Comparison of ENCODE assay signal across 19 cellular contexts in genomic region chr14:103184046-103184445, GRCh38.
"Had no signal": no experiment of that assay in that cellular context is flagged by ENCODE, and none has a peak within 500 bp of the region (broad histone marks: within the 10 kb centered on the region; RNA-seq: fewer than 3 reads in every experiment).

No MANE protein-coding gene starts in this region.

- H3K27me3 ChIP-seq: uterus had no signal

- H3K27ac ChIP-seq: dorsolateral prefrontal cortex, lower lobe of right lung, prostate gland, thoracic aorta, tibial nerve, upper lobe of left lung, uterus had no signal

- ATAC-seq: left ventricle myocardium superior; lower lobe of right lung; mucosa of descending colon; natural killer cell treated with Interleukin-12 subunit alpha and Interleukin-12 subunit beta and Interleukin-15 and Interleukin-18, amount 100 ng/mL, for 72 hours; right cardiac atrium; stimulated activated naive B cell treated with anti-CD40 and anti-IgM and Interleukin-4, amounts not matched to agents 10 μg/mL and 1 μg/mL and 100 μg/mL, for 72 hours had no signal

- H3K27ac Mint-ChIP-seq: natural killer cell treated with Interleukin-12 subunit alpha and Interleukin-12 subunit beta and Interleukin-15 and Interleukin-18, amount 100 ng/mL, for 72 hours; stimulated activated naive B cell treated with anti-CD40 and anti-IgM and Interleukin-4, amounts not matched to agents 10 μg/mL and 1 μg/mL and 100 μg/mL, for 72 hours; stimulated activated naive CD8-positive, alpha-beta T cell treated with anti-CD3 and anti-CD28 coated beads, Interleukin-15, Interleukin-2, amounts not matched to agents 100 ng/mL and 50 ng/mL, for 24 hours had no signal

- H3K36me3 ChIP-seq: lower lobe of right lung, prostate gland, thoracic aorta, tibial nerve, upper lobe of left lung, uterus had no signal

- H3K9me3 Mint-ChIP-seq: naive B cell; natural killer cell treated with Interleukin-12 subunit alpha and Interleukin-12 subunit beta and Interleukin-15 and Interleukin-18, amount 100 ng/mL, for 72 hours; neural crest cell; stimulated activated naive B cell treated with anti-CD40 and anti-IgM and Interleukin-4, amounts not matched to agents 10 μg/mL and 1 μg/mL and 100 μg/mL, for 72 hours; stimulated activated naive CD8-positive, alpha-beta T cell treated with anti-CD3 and anti-CD28 coated beads, Interleukin-15, Interleukin-2, amounts not matched to agents 100 ng/mL and 50 ng/mL, for 24 hours had no signal

- H3K4me3 ChIP-seq: dorsolateral prefrontal cortex, lower lobe of right lung, mucosa of descending colon, prostate gland, thoracic aorta, tibial nerve, upper lobe of left lung, uterus had no signal

- H3K4me1 ChIP-seq: prostate gland, uterus had no signal

- H3K36me3 Mint-ChIP-seq: naive B cell; natural killer cell treated with Interleukin-12 subunit alpha and Interleukin-12 subunit beta and Interleukin-15 and Interleukin-18, amount 100 ng/mL, for 72 hours; stimulated activated naive B cell treated with anti-CD40 and anti-IgM and Interleukin-4, amounts not matched to agents 10 μg/mL and 1 μg/mL and 100 μg/mL, for 72 hours had no signal

- H3K9me3 ChIP-seq: lower lobe of right lung, mucosa of descending colon, prostate gland, thoracic aorta, tibial nerve, upper lobe of left lung, uterus had no signal

- H3K4me3 Mint-ChIP-seq: naive B cell; natural killer cell treated with Interleukin-12 subunit alpha and Interleukin-12 subunit beta and Interleukin-15 and Interleukin-18, amount 100 ng/mL, for 72 hours; neural crest cell; stimulated activated naive B cell treated with anti-CD40 and anti-IgM and Interleukin-4, amounts not matched to agents 10 μg/mL and 1 μg/mL and 100 μg/mL, for 72 hours; stimulated activated naive CD8-positive, alpha-beta T cell treated with anti-CD3 and anti-CD28 coated beads, Interleukin-15, Interleukin-2, amounts not matched to agents 100 ng/mL and 50 ng/mL, for 24 hours had no signal

- DNase-seq: dorsolateral prefrontal cortex; effector CD4-positive, alpha-beta T cell; left ventricle myocardium superior; lower lobe of right lung; mucosa of descending colon; naive B cell; right cardiac atrium; small intestine; stimulated activated CD4-positive, alpha-beta T cell treated with anti-CD3 and anti-CD28 coated beads, Interleukin-15, amount 100 ng/mL, for 24 hours; stimulated activated CD4-positive, alpha-beta T cell treated with anti-CD3 and anti-CD28 coated beads, Interleukin-2, amount 100 ng/mL, for 48 hours; stimulated activated naive B cell treated with anti-CD40 and anti-IgM and Interleukin-4, amounts not matched to agents 10 μg/mL and 1 μg/mL and 100 μg/mL, for 72 hours; upper lobe of left lung; uterus had no signal
